Comparison of ENCODE assay signal across 15 cellular contexts in the genomic region with DNA sequence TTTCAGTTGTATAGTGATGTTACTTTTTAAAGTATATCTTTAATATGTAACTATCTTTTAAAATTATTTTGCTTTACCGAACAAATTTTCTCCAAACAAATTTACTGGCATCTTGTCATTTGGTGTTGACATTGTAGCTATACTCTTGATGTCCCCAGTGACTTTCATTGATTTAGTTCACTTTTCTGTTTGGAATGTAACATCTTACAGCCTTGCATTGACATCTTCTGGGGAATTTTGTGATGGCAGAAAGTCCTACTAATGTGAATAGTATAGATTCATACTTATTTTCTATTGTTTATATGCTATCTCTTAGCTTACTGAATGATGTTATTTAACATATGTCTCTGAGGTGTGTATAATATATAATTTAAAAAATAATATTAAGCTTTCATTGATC.
"Had no signal": no experiment of that assay in that cellular context is flagged by ENCODE, and none has a peak within 500 bp of the region (broad histone marks: within the 10 kb centered on the region; RNA-seq: fewer than 3 reads in every experiment).

No MANE protein-coding gene starts in this region.

- FAIRE-seq: bronchial epithelial cell, keratinocyte had no signal

- H3K4me1 ChIP-seq: ascending aorta, gastrocnemius medialis, parathyroid adenoma had no signal

- H3K36me3 ChIP-seq: ascending aorta, gastrocnemius medialis, neutrophil, thoracic aorta had no signal

- H3K79me2 ChIP-seq: parathyroid adenoma had no signal

- H3K27me3 ChIP-seq: ascending aorta, gastrocnemius medialis, neutrophil had no signal

- H3K27ac ChIP-seq: ascending aorta, gastrocnemius medialis, neutrophil, parathyroid adenoma, thoracic aorta had no signal

- H3K4me3 ChIP-seq: ascending aorta, gastrocnemius medialis, thoracic aorta had no signal

- H3K9ac ChIP-seq: parathyroid adenoma had no signal

- DNase-seq: activated CD4-positive, alpha-beta T cell treated with anti-CD3 and anti-CD28 coated beads, Interleukin-2, amount 50 U/mL, for 4 hours; activated CD4-positive, CD25-positive, alpha-beta regulatory T cell treated with anti-CD3 and anti-CD28 coated beads, Interleukin-2, amount 50 U/mL, for 72 hours; activated naive CD4-positive, alpha-beta T cell treated with Interleukin-2 at 50 U/mL for 16 hours; activated naive CD8-positive, alpha-beta T cell treated with anti-CD3 and anti-CD28 coated beads, Interleukin-2, amount 50 U/mL, for 24 hours; activated T-cell treated with anti-CD3 and anti-CD28 coated beads for 4 hours; erythroblast; gastrocnemius medialis; naive thymus-derived CD4-positive, alpha-beta T cell; stimulated activated CD4-positive, alpha-beta T cell treated with anti-CD3 and anti-CD28 coated beads, Interleukin-2, amount 100 ng/mL, for 24 hours had no signal
